13 cellular contexts compared by ENCODE assay signal in genomic region chr1:201947697-201948008, GRCh38. TPM values are rescaled to one million over a fixed set of nuclear protein-coding genes. Genes with fewer than 3 reads are reported as not detected.
DNase-seq lines count a peak whose midpoint lies in the region; ATAC-seq and TF ChIP-seq lines count a peak whose summit lies in the region.
"Had no signal": no experiment of that assay in that cellular context is flagged by ENCODE, and none has a peak within 500 bp of the region (broad histone marks: within the 10 kb centered on the region; RNA-seq: fewer than 3 reads in every experiment).

No MANE protein-coding gene starts in this region.

- H3K4me3 ChIP-seq in tibial nerve: no peak overlapping the region
- H3K4me3 ChIP-seq: SJSA1 had no signal

- H3K36me3 ChIP-seq in tibial nerve: no peaks in the 10 kb centered on the region
- H3K36me3 ChIP-seq: SJSA1 had no signal

- peak overlapping the region; percentile 86 for H3K27ac Mint-ChIP-seq in HFFc6
- H3K27ac Mint-ChIP-seq in chondrocyte (ENCODE audit: unreplicated experiment): peak overlapping the region; percentile 92
- H3K27ac Mint-ChIP-seq in nephron progenitor cell: peak overlapping the region; percentile 79
- H3K27ac Mint-ChIP-seq: activated CD8-positive, alpha-beta T cell treated with anti-CD3 and anti-CD28 coated beads, Interleukin-2, amount 10 ng/mL, durations not matched to agents 7 days and 5 days had no signal

- no peak for ATAC-seq in GM18907 (IDR thresholded peaks at IDR 0.05; ENCODE audit: unreplicated experiment)
- ATAC-seq: activated CD8-positive, alpha-beta T cell treated with anti-CD3 and anti-CD28 coated beads, Interleukin-2, amount 10 ng/mL, durations not matched to agents 7 days and 5 days; natural killer cell had no signal

- no peak for DNase-seq in HFFc6
- no peak for DNase-seq in chondrocyte (ENCODE audit: low spot score)
- no peak for DNase-seq in nephron progenitor cell
- no peak for DNase-seq in tibial nerve (ENCODE audit: low spot score in 2 of 2)
- DNase-seq in RPMI8226: no peak
- no peak for DNase-seq in RWPE1 (ENCODE audit: low spot score)
- DNase-seq: activated CD8-positive, alpha-beta T cell treated with anti-CD3 and anti-CD28 coated beads, Interleukin-2, amount 10 ng/mL, durations not matched to agents 7 days and 5 days; activated gamma-delta T cell treated with Interleukin-2 at 50 U/mL for 16 hours; natural killer cell had no signal

- H3K27ac ChIP-seq in tibial nerve: peak overlapping the region in 3 of 4 donors; percentile 69 to 88 (median 74)
- H3K27ac ChIP-seq in RWPE1: no peak overlapping the region

- CTCF ChIA-PET in RWPE1 (lab: Yijun Ruan, JAX): no interaction called here

- no peaks in the 10 kb centered on the region for H3K36me3 Mint-ChIP-seq in HFFc6 (ENCODE audit: low read depth)
- H3K36me3 Mint-ChIP-seq in chondrocyte (ENCODE audit: low read depth): no peaks in the 10 kb centered on the region
- no peaks in the 10 kb centered on the region for H3K36me3 Mint-ChIP-seq in nephron progenitor cell (ENCODE audit: low read depth)
- H3K36me3 Mint-ChIP-seq: CD14-positive monocyte, natural killer cell had no signal

- no peak for TF ChIP-seq POLR2A in tibial nerve (IDR thresholded peaks at IDR 0.05)

- H3K27me3 Mint-ChIP-seq in HFFc6 (ENCODE audit: insufficient read depth) (peaks cover 1% of the 10 kb centered on the region; the same call in 1 of the 2 replicates), chondrocyte (ENCODE audit: low read depth) (no peaks in the 10 kb centered on the region), nephron progenitor cell (ENCODE audit: low read depth, poor library complexity) (peaks cover 24% of the 10 kb centered on the region)

- H3K4me1 Mint-ChIP-seq in HFFc6 (ENCODE audit: low read depth) (peaks cover 53% of the 10 kb centered on the region), chondrocyte (ENCODE audit: low read depth) (peaks cover 65% of the 10 kb centered on the region), nephron progenitor cell (peaks cover 76% of the 10 kb centered on the region)

- H3K4me3 Mint-ChIP-seq in HFFc6 (peak overlapping the region; percentile 94), chondrocyte (ENCODE audit: unreplicated experiment) (peak overlapping the region; percentile 88), nephron progenitor cell (peak overlapping the region; percentile 88)
- H3K4me3 Mint-ChIP-seq: activated CD8-positive, alpha-beta T cell treated with anti-CD3 and anti-CD28 coated beads, Interleukin-2, amount 10 ng/mL, durations not matched to agents 7 days and 5 days had no signal

- no peaks in the 10 kb centered on the region for H3K27me3 ChIP-seq in tibial nerve
- H3K27me3 ChIP-seq: SJSA1 had no signal

- H3K4me1 ChIP-seq in tibial nerve: peaks cover 0 to 23% (median 2%) of the 10 kb centered on the region in 4 donors

- TF ChIP-seq CTCF in HFFc6 (IDR thresholded peaks at IDR 0.05) (peak; percentile 53), chondrocyte (IDR thresholded peaks at IDR 0.05) (no peak), nephron progenitor cell (IDR thresholded peaks at IDR 0.05) (no peak), tibial nerve (IDR thresholded peaks at IDR 0.05) (no peak), RWPE1 (conservative IDR thresholded peaks at IDR 0.05; ENCODE audit: low read depth) (no peak)

- POLR2A ChIA-PET in RWPE1 (lab: Yijun Ruan, JAX; ENCODE audit: low non-redundant PET): no interaction called here

- 45 to 59% methylated on average over 3 of the region's 3 CpGs for WGBS in tibial nerve, 2 donors

- H3K9me3 Mint-ChIP-seq in HFFc6 (no peaks in the 10 kb centered on the region), chondrocyte (ENCODE audit: low read depth) (no peaks in the 10 kb centered on the region), nephron progenitor cell (no peaks in the 10 kb centered on the region)
- H3K9me3 Mint-ChIP-seq: natural killer cell had no signal

- no peaks in the 10 kb centered on the region for H3K9me3 ChIP-seq in tibial nerve
- H3K9me3 ChIP-seq: SJSA1 had no signal

- TF ChIP-seq EP300 in tibial nerve (IDR thresholded peaks at IDR 0.05): no peak

RNA-seq across cellular contexts. Expression of gene LMOD1, which starts 1.3 kb away (rescaled TPM):
- 10 to 100 TPM; 19.0 to 37.4 (median 36.5) TPM for total RNA-seq in HFFc6 (2021; fragmentation: NEBNext Ultra II Directional; extraction: Animal tissue kit (Norgen Biotek cat#: 25700))
- total RNA-seq in chondrocyte (17.7 to 83.6 TPM (median 80.5 TPM) in 3 replicates), tibial nerve (100 to 1,000 TPM in 2 of 4 donors, 10 to 100 TPM in 2; 86.9 to 165 (median 107) TPM)
- total RNA-seq: activated CD8-positive, alpha-beta T cell treated with anti-CD3 and anti-CD28 coated beads, Interleukin-2, amount 10 ng/mL, durations not matched to agents 7 days and 5 days; Daoy; natural killer cell had no signal

RNA-seq across cellular contexts. Expression of gene TIMM17A, which starts 7.7 kb away (rescaled TPM):
- total RNA-seq in HFFc6 (2021; fragmentation: NEBNext Ultra II Directional; extraction: Animal tissue kit (Norgen Biotek cat#: 25700)): 100 to 1,000 TPM; 114 to 128 (median 122) TPM
- total RNA-seq in chondrocyte (62.5 to 69.6 TPM (median 68.5 TPM) in 3 replicates), tibial nerve (10 to 100 TPM; 16.2 to 31.8 (median 21.0) TPM)

RNA-seq across cellular contexts. Expression of gene RNPEP, which starts 34.8 kb away (rescaled TPM):
- 10 to 100 TPM; 66.6 to 82.5 (median 76.4) TPM for total RNA-seq in HFFc6 (2021; fragmentation: NEBNext Ultra II Directional; extraction: Animal tissue kit (Norgen Biotek cat#: 25700))
- total RNA-seq in chondrocyte (42.1 to 50.6 TPM (median 42.1 TPM) in 3 replicates), tibial nerve (100 to 1,000 TPM; 107 to 168 (median 135) TPM)

RNA-seq across cellular contexts. Expression of gene SHISA4, which starts 59.0 kb away (rescaled TPM):
- total RNA-seq in HFFc6 (2021; fragmentation: NEBNext Ultra II Directional; extraction: Animal tissue kit (Norgen Biotek cat#: 25700)): 10 to 100 TPM; 29.8 to 49.6 (median 39.9) TPM
- total RNA-seq in chondrocyte (29.7 to 39.1 TPM (median 37.7 TPM) in 3 replicates), tibial nerve (10 to 100 TPM; 42.6 to 76.6 (median 66.4) TPM)
